21 cellular contexts compared by ENCODE assay signal in the genomic region with DNA sequence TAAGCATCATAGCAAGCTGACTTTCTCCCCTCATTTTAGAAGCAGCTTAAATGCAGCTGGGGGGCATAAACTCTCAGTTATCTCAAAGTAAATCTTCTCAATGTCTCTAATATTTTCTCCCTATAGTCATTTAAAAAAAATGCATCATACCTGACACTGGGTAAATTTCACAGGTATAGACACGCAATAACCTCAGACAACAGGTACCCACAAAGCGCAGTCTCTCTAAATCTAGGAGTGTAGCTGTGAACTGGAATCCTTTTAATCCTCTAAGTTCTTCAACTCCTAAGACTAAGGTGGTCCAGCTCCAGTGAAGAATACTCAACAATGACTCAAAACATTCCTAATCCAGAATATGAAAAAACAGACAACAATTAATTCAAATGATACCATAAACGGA.
A peak's percentile ranks its signal among the peaks of the same experiment; 100 is the strongest.
DNase-seq lines count a peak whose midpoint lies in the region; ATAC-seq, FAIRE-seq and TF ChIP-seq lines count a peak whose summit lies in the region.
"Had no signal": no experiment of that assay in that cellular context is flagged by ENCODE, and none has a peak within 500 bp of the region (broad histone marks: within the 10 kb centered on the region; RNA-seq: fewer than 3 reads in every experiment).

No MANE protein-coding gene starts in this region.

- no peaks in the 10 kb centered on the region for H3K27me3 ChIP-seq in CD4-positive, alpha-beta T cell (ENCODE audit: control insufficient read depth, insufficient read depth, low read length)
- H3K27me3 ChIP-seq in GM12878 (replicated peaks in 1 of 2; ENCODE audit: control insufficient read depth in 2 of 2, insufficient read depth in 2 of 2, low read length in 1 of 2), result no peaks in the 10 kb centered on the region
- H3K27me3 ChIP-seq: MG63, SJCRH30 had no signal

- CTCF ChIA-PET in activated CD8-positive, alpha-beta T cell treated with anti-CD3 and anti-CD28 coated beads for 36 hours (lab: Charles Lee), result interaction anchor here (1.1 kb wide), 1 partner anchor 379 kb away, joined by 3 read pairs; no protein-coding TSS in a partner anchor
- CTCF ChIA-PET in activated CD8-positive, alpha-beta T cell treated with anti-CD3 and anti-CD28 coated beads, Interleukin-2, amount 10 ng/mL, durations not matched to agents 7 days and 5 days (lab: Charles Lee), result no interaction called here
- CTCF ChIA-PET in CD4-positive, alpha-beta T cell (lab: Charles Lee), result interaction anchor here (1.1 to 1.7 kb wide), 3 partner anchors 13 to 292 kb away, joined by 3 to 6 read pairs (median 5); no protein-coding TSS in a partner anchor
- CTCF ChIA-PET in GM12878 (lab: Yijun Ruan, JAX), result interaction anchor here (0.8 to 2.0 kb wide), 5 partner anchors 50 to 293 kb away, joined by 3 to 10 read pairs (median 3); no protein-coding TSS in a partner anchor

- H3K36me3 ChIP-seq in GM12878 (ENCODE audit: control insufficient read depth in 2 of 2, insufficient read depth in 2 of 2, low read length in 1 of 2), result peaks cover 3 to 9% of the 10 kb centered on the region in 2 experiments

- TF ChIP-seq POLR2A in GM12878 (IDR thresholded peaks at IDR 0.05; ENCODE audit: low read depth, low read length), result no peak

- TF ChIP-seq EP300 in GM12878 (IDR thresholded peaks at IDR 0.05; ENCODE audit: borderline replicate concordance in 1 of 2, control insufficient read depth in 1 of 2, low read depth in 2 of 2, low read length in 2 of 2), result no peak

- BruUV-seq in GM12878 (replicated peaks; lab: Mats Ljungman, UMichigan), result TSS peak; percentile 12

- intact Hi-C loops in activated CD8-positive, alpha-beta T cell treated with anti-CD3 and anti-CD28 coated beads for 36 hours (cut with micrococcal nuclease), result no loop called here
- intact Hi-C loops in CD4-positive, alpha-beta T cell (cut with DNase I, micrococcal nuclease), result no loop called here
- intact Hi-C loops in GM12878 (cut with micrococcal nuclease; ENCODE audit: unreplicated experiment), result no loop called here

- no peak overlapping the region for H3K4me2 ChIP-seq in GM12878 (ENCODE audit: control insufficient read depth, insufficient read depth)

- H3K27ac ChIP-seq in CD4-positive, alpha-beta T cell (ENCODE audit: low read depth, low read length), result no peak overlapping the region
- no peak overlapping the region for H3K27ac ChIP-seq in GM12878 (ENCODE audit: control insufficient read depth, insufficient read depth)
- H3K27ac ChIP-seq: SJCRH30 had no signal

- 97% methylated on average over 3 of the region's 3 CpGs for WGBS in GM12878 (ENCODE audit: insufficient coverage, insufficient replicate concordance, low lambda C conversion rate, missing lambda C conversion rate)

- no peaks in the 10 kb centered on the region for H4K20me1 ChIP-seq in GM12878 (ENCODE audit: control insufficient read depth, insufficient read depth)

- POLR2A ChIA-PET in activated CD8-positive, alpha-beta T cell treated with anti-CD3 and anti-CD28 coated beads for 36 hours (lab: Charles Lee), result no interaction called here
- POLR2A ChIA-PET in activated CD8-positive, alpha-beta T cell treated with anti-CD3 and anti-CD28 coated beads, Interleukin-2, amount 10 ng/mL, durations not matched to agents 7 days and 5 days (lab: Charles Lee), result no interaction called here
- POLR2A ChIA-PET in CD4-positive, alpha-beta T cell (lab: Charles Lee), result interaction anchor here (2.0 kb wide), 1 partner anchor 293 kb away, joined by 6 read pairs; no protein-coding TSS in a partner anchor
- POLR2A ChIA-PET in GM12878 (lab: Charles Lee), result interaction anchor here (1.0 kb wide), 1 partner anchor 292 kb away, joined by 3 read pairs; no protein-coding TSS in a partner anchor

- DNase-seq in activated CD8-positive, alpha-beta T cell treated with anti-CD3 and anti-CD28 coated beads for 36 hours, result no peak
- DNase-seq in activated CD8-positive, alpha-beta T cell treated with anti-CD3 and anti-CD28 coated beads, Interleukin-2, amount 10 ng/mL, durations not matched to agents 7 days and 5 days, result no peak
- no peak for DNase-seq in CD4-positive, alpha-beta T cell
- DNase-seq in GM12878 (ENCODE audit: low read depth, low spot score), result no peak
- no peak for DNase-seq in memory B cell (ENCODE audit: low spot score in 2 of 2)
- DNase-seq in effector CD8-positive, alpha-beta T cell (lab: John Stamatoyannopoulos, UW), result no peak
- DNase-seq in germinal center (ENCODE audit: low spot score), result no peak
- DNase-seq: DMS79; Karpas-422; MG63; NCI-H1092; NCI-H1436; NCI-H187 treated with DMSO at 0.1 percent for 48 hours; NCI-H2227 treated with DMSO at 0.1 percent for 48 hours; NCI-H510A; NK-92 treated with Interleukin-12 subunit alpha and Interleukin-12 subunit beta, amount 100 ng/mL, for 24 hours; SJCRH30 had no signal

- H3K27me3 Mint-ChIP-seq in activated CD8-positive, alpha-beta T cell treated with anti-CD3 and anti-CD28 coated beads for 36 hours, result no peaks in the 10 kb centered on the region
- no peaks in the 10 kb centered on the region for H3K27me3 Mint-ChIP-seq in activated CD8-positive, alpha-beta T cell treated with anti-CD3 and anti-CD28 coated beads, Interleukin-2, amount 10 ng/mL, durations not matched to agents 7 days and 5 days (ENCODE audit: low read depth)
- no peaks in the 10 kb centered on the region for H3K27me3 Mint-ChIP-seq in CD4-positive, alpha-beta T cell
- H3K27me3 Mint-ChIP-seq in memory B cell, result no peaks in the 10 kb centered on the region

- TF ChIP-seq CTCF in activated CD8-positive, alpha-beta T cell treated with anti-CD3 and anti-CD28 coated beads for 36 hours (IDR thresholded peaks at IDR 0.05), result no peak
- no peak for TF ChIP-seq CTCF in CD4-positive, alpha-beta T cell (IDR thresholded peaks at IDR 0.05)
- no peak for TF ChIP-seq CTCF in GM12878 (IDR thresholded peaks at IDR 0.05 in 2 of 3, conservative IDR thresholded peaks at IDR 0.05 in 1 of 3; ENCODE audit: control insufficient read depth in 2 of 3, extremely low read depth in 1 of 3, insufficient read depth in 1 of 3, low read depth in 3 of 3, low read length in 3 of 3)

- in situ Hi-C loops in GM12878 (cut with MboI), result no loop called here

- H2AFZ ChIP-seq in GM12878 (ENCODE audit: control insufficient read depth, low read depth, low read length), result no peak overlapping the region

- peaks cover 12% of the 10 kb centered on the region for H3K4me1 ChIP-seq in GM12878 (ENCODE audit: control insufficient read depth, insufficient read depth, low read length)
- H3K4me1 ChIP-seq: SJCRH30 had no signal

- H3K27ac Mint-ChIP-seq in activated CD8-positive, alpha-beta T cell treated with anti-CD3 and anti-CD28 coated beads for 36 hours, result peak overlapping the region; percentile 13
- H3K27ac Mint-ChIP-seq in activated CD8-positive, alpha-beta T cell treated with anti-CD3 and anti-CD28 coated beads, Interleukin-2, amount 10 ng/mL, durations not matched to agents 7 days and 5 days, result no peak overlapping the region
- H3K27ac Mint-ChIP-seq in CD4-positive, alpha-beta T cell, result peak overlapping the region; percentile 21
- H3K27ac Mint-ChIP-seq in memory B cell, result peak overlapping the region; percentile 75

- peaks cover 17% of the 10 kb centered on the region for H3K4me1 Mint-ChIP-seq in activated CD8-positive, alpha-beta T cell treated with anti-CD3 and anti-CD28 coated beads for 36 hours (ENCODE audit: low read depth)
- peaks cover 17% of the 10 kb centered on the region for H3K4me1 Mint-ChIP-seq in activated CD8-positive, alpha-beta T cell treated with anti-CD3 and anti-CD28 coated beads, Interleukin-2, amount 10 ng/mL, durations not matched to agents 7 days and 5 days (ENCODE audit: low read depth)
- peaks cover 21% of the 10 kb centered on the region for H3K4me1 Mint-ChIP-seq in CD4-positive, alpha-beta T cell (ENCODE audit: low read depth)
- H3K4me1 Mint-ChIP-seq in memory B cell, result peaks cover 10% of the 10 kb centered on the region

- SMC1A ChIA-PET in GM12878 (lab: Charles Lee; ENCODE audit: uncharacterized antibody, unreplicated experiment), result interaction anchor here (0.7 to 1.6 kb wide), 9 partner anchors 9 to 293 kb away, joined by 3 to 9 read pairs (median 3); no protein-coding TSS in a partner anchor

- RAD21 ChIA-PET in GM12878 (lab: Charles Lee; ENCODE audit: unreplicated experiment), result interaction anchor here (1.8 to 1.9 kb wide), 2 partner anchors 246 to 291 kb away, joined by 5 to 6 read pairs; no protein-coding TSS in a partner anchor

- no peak overlapping the region for H3K4me3 Mint-ChIP-seq in activated CD8-positive, alpha-beta T cell treated with anti-CD3 and anti-CD28 coated beads for 36 hours
- H3K4me3 Mint-ChIP-seq in activated CD8-positive, alpha-beta T cell treated with anti-CD3 and anti-CD28 coated beads, Interleukin-2, amount 10 ng/mL, durations not matched to agents 7 days and 5 days, result no peak overlapping the region
- no peak overlapping the region for H3K4me3 Mint-ChIP-seq in CD4-positive, alpha-beta T cell
- H3K4me3 Mint-ChIP-seq in memory B cell, result no peak overlapping the region
- H3K4me3 Mint-ChIP-seq: CD14-positive monocyte had no signal

- TF ChIP-seq RAD21 in GM12878 (IDR thresholded peaks at IDR 0.05; ENCODE audit: insufficient read depth, low read depth, low read length), result no peak

- H3K9ac ChIP-seq in GM12878 (ENCODE audit: control insufficient read depth, insufficient read depth, low read length), result no peak overlapping the region

- no peak for FAIRE-seq in GM12878 (lab: Jason Lieb, UNC)
- FAIRE-seq: H54 had no signal

- no peaks in the 10 kb centered on the region for H3K9me3 ChIP-seq in CD4-positive, alpha-beta T cell (ENCODE audit: control insufficient read depth, low read length)
- H3K9me3 ChIP-seq in GM12878 (replicated peaks; ENCODE audit: control insufficient read depth, insufficient read depth, low read length), result no peaks in the 10 kb centered on the region
- H3K9me3 ChIP-seq: MG63, SJCRH30 had no signal

- H3K9me3 Mint-ChIP-seq in activated CD8-positive, alpha-beta T cell treated with anti-CD3 and anti-CD28 coated beads for 36 hours, result no peaks in the 10 kb centered on the region
- H3K9me3 Mint-ChIP-seq in activated CD8-positive, alpha-beta T cell treated with anti-CD3 and anti-CD28 coated beads, Interleukin-2, amount 10 ng/mL, durations not matched to agents 7 days and 5 days (ENCODE audit: insufficient read depth), result no peaks in the 10 kb centered on the region
- H3K9me3 Mint-ChIP-seq in CD4-positive, alpha-beta T cell, result no peaks in the 10 kb centered on the region
- no peaks in the 10 kb centered on the region for H3K9me3 Mint-ChIP-seq in memory B cell
- H3K9me3 Mint-ChIP-seq: CD14-positive monocyte had no signal

- no peak for ATAC-seq in activated CD8-positive, alpha-beta T cell treated with anti-CD3 and anti-CD28 coated beads for 36 hours
- ATAC-seq in activated CD8-positive, alpha-beta T cell treated with anti-CD3 and anti-CD28 coated beads, Interleukin-2, amount 10 ng/mL, durations not matched to agents 7 days and 5 days, result no peak
- no peak for ATAC-seq in CD4-positive, alpha-beta T cell (ENCODE audit: poor library complexity)
- ATAC-seq in GM12878 (no peak), memory B cell (ENCODE audit: low read depth) (no peak), GM21528 (IDR thresholded peaks at IDR 0.05; ENCODE audit: low FRiP score, unreplicated experiment) (no peak)
- ATAC-seq: Panc1 had no signal

- no peaks in the 10 kb centered on the region for H3K79me2 ChIP-seq in GM12878 (ENCODE audit: control insufficient read depth, insufficient read depth, low read length)

- peaks cover 51% of the 10 kb centered on the region for H3K36me3 Mint-ChIP-seq in activated CD8-positive, alpha-beta T cell treated with anti-CD3 and anti-CD28 coated beads for 36 hours (ENCODE audit: low read depth)
- H3K36me3 Mint-ChIP-seq in activated CD8-positive, alpha-beta T cell treated with anti-CD3 and anti-CD28 coated beads, Interleukin-2, amount 10 ng/mL, durations not matched to agents 7 days and 5 days (ENCODE audit: low read depth), result peaks cover 50% of the 10 kb centered on the region
- H3K36me3 Mint-ChIP-seq in CD4-positive, alpha-beta T cell (ENCODE audit: low read depth), result peaks cover 88% of the 10 kb centered on the region
- peaks cover 24% of the 10 kb centered on the region for H3K36me3 Mint-ChIP-seq in memory B cell

- no peak overlapping the region for H3K4me3 ChIP-seq in GM12878
- H3K4me3 ChIP-seq: MG63, SJCRH30 had no signal

Comparison
In these comparisons a context has a peak if more than half of its experiments do, and no peak if none do; other contexts are left out.
1. POLR2A ChIA-PET loops: an anchor here in CD4-positive, alpha-beta T cell (2.0 kb wide) and GM12878 (1.0 kb wide); none called in activated CD8-positive, alpha-beta T cell treated with anti-CD3 and anti-CD28 coated beads for 36 hours and activated CD8-positive, alpha-beta T cell treated with anti-CD3 and anti-CD28 coated beads, Interleukin-2, amount 10 ng/mL, durations not matched to agents 7 days and 5 days.